In genomic region chr11:36008576-36008975, GRCh38 we compare ENCODE assay signal across 14 cellular contexts.
DNase-seq lines count a peak whose midpoint lies in the region; ATAC-seq and TF ChIP-seq lines count a peak whose summit lies in the region.
"Had no signal": no experiment of that assay in that cellular context is flagged by ENCODE, and none has a peak within 500 bp of the region (broad histone marks: within the 10 kb centered on the region; RNA-seq: fewer than 3 reads in every experiment).

No MANE protein-coding gene starts in this region.

- POLR2A ChIA-PET in IMR-90 (lab: Charles Lee; ENCODE audit: unreplicated experiment) = no interaction called here

- H3K4me3 ChIP-seq in IMR-90 (ENCODE audit: insufficient read depth, low read depth, low read length) (no peak overlapping the region), right cardiac atrium (ENCODE audit: low read length) (no peak overlapping the region), sigmoid colon (no peak overlapping the region), left lung (no peak overlapping the region)
- H3K4me3 ChIP-seq: pancreas had no signal

- H3K18ac ChIP-seq in IMR-90 (ENCODE audit: low read depth, low read length) = peak overlapping the region; percentile 41; the same call in 1 of the 2 replicates

- 0 out of 2 replicates have a peak overlapping the region, but pooled peaks have one; percentile 83 for H2BK20ac ChIP-seq in IMR-90 (ENCODE audit: low read depth, low read length)

- no peak for ATAC-seq in IMR-90 (ENCODE audit: low read depth)
- peak; percentile 60 to 62 for ATAC-seq in right cardiac atrium
- ATAC-seq in HG02571 (IDR thresholded peaks at IDR 0.05; ENCODE audit: unreplicated experiment) = no peak
- ATAC-seq in left lung = no peak
- ATAC-seq: pancreas had no signal

- TF ChIP-seq POLR2A in IMR-90 (IDR thresholded peaks at IDR 0.05; ENCODE audit: low read depth, low read length) = no peak
- no peak for TF ChIP-seq POLR2A in sigmoid colon (IDR thresholded peaks at IDR 0.05)

- H3K27me3 ChIP-seq in IMR-90 (ENCODE audit: control insufficient read depth, insufficient read depth, low read length) (no peaks in the 10 kb centered on the region), right cardiac atrium (ENCODE audit: control insufficient read depth, insufficient read depth) (no peaks in the 10 kb centered on the region), sigmoid colon (no peaks in the 10 kb centered on the region), left lung (no peaks in the 10 kb centered on the region)
- H3K27me3 ChIP-seq: pancreas had no signal

- no peak overlapping the region for H3K56ac ChIP-seq in IMR-90 (ENCODE audit: extremely low read depth, insufficient read depth, low read length)

- H4K5ac ChIP-seq in IMR-90 (ENCODE audit: low read depth, low read length) = peak overlapping the region; percentile 32; the same call in 1 of the 2 replicates

- H3K14ac ChIP-seq in IMR-90 (replicated peaks; ENCODE audit: low read depth, low read length) = peak overlapping the region; percentile 47; the same call in 1 of the 2 replicates

- H2BK120ac ChIP-seq in IMR-90 (ENCODE audit: low read depth, low read length) = peak overlapping the region; percentile 35; the same call in 1 of the 2 replicates

- peak overlapping the region; percentile 31 for H2BK5ac ChIP-seq in IMR-90 (ENCODE audit: low read depth, low read length, poor library complexity, severe bottlenecking)

- CTCF ChIA-PET in IMR-90 (lab: Yijun Ruan, JAX) = interaction anchor here (0.6 kb wide), 1 partner anchor 223 kb away, joined by 3 read pairs; no protein-coding TSS in a partner anchor

- in situ Hi-C loops in IMR-90 (cut with MboI; ENCODE audit: low sequenced_read_pairs) = no loop called here

- H3K9me3 ChIP-seq in IMR-90 (ENCODE audit: control insufficient read depth, insufficient read depth, low read length) (peaks cover 5% of the 10 kb centered on the region; the same call in 1 of the 2 replicates), right cardiac atrium (ENCODE audit: control insufficient read depth, low read length) (no peaks in the 10 kb centered on the region), sigmoid colon (peaks cover 0 to 6% (median 0%) of the 10 kb centered on the region in 4 donors), left lung (peaks cover 0 to 7% of the 10 kb centered on the region in 2 donors)
- H3K9me3 ChIP-seq: pancreas had no signal

- no peak overlapping the region for H3K27ac ChIP-seq in IMR-90 (ENCODE audit: insufficient read depth, low read length)
- peak overlapping the region; percentile 69 for H3K27ac ChIP-seq in caudate nucleus (ENCODE audit: low read depth, low read length)
- H3K27ac ChIP-seq in right cardiac atrium (ENCODE audit: low read length) = no peak overlapping the region
- no peak overlapping the region for H3K27ac ChIP-seq in sigmoid colon
- H3K27ac ChIP-seq in left lung = no peak overlapping the region
- H3K27ac ChIP-seq: C4-2B, RWPE1 had no signal

- H3K4me2 ChIP-seq in IMR-90 (ENCODE audit: low read depth, low read length) = no peak overlapping the region

- intact Hi-C loops in IMR-90 (cut with micrococcal nuclease) = no loop called here
- intact Hi-C loops in right cardiac atrium (cut with DNase I) = no loop called here
- intact Hi-C loops in sigmoid colon (cut with DNase I) = no loop called here
- intact Hi-C loops in left lung (cut with DNase I) = no loop called here

- TF ChIP-seq EP300 in sigmoid colon (IDR thresholded peaks at IDR 0.05) = no peak

- dilution Hi-C loops in IMR-90 (cut with HindIII; ENCODE audit: low sequenced_read_pairs, unreplicated experiment) = no loop called here

- H3K79me1 ChIP-seq in IMR-90 (ENCODE audit: low read depth in 1 of 2, low read length in 2 of 2) = peaks cover 4 to 28% of the 10 kb centered on the region in 2 experiments; a peak in 3 of 4 replicates

- H2AK5ac ChIP-seq in IMR-90 (ENCODE audit: low read depth, low read length) = no peak overlapping the region

- H4K91ac ChIP-seq in IMR-90 (ENCODE audit: insufficient read depth, low read depth, low read length) = no peak overlapping the region

- no TSS peak for BruUV-seq in IMR-90 (replicated peaks; lab: Mats Ljungman, UMichigan)

- TF ChIP-seq CTCF in IMR-90 (conservative IDR thresholded peaks at IDR 0.05; ENCODE audit: low read depth, low read length) (no peak), sigmoid colon (IDR thresholded peaks at IDR 0.05) (no peak), left lung (IDR thresholded peaks at IDR 0.05) (no peak)

- H3K9me1 ChIP-seq in IMR-90 (ENCODE audit: insufficient read depth, low read length) = peaks cover 8% of the 10 kb centered on the region

- H2AFZ ChIP-seq in IMR-90 (replicated peaks; ENCODE audit: low read length, poor library complexity) = no peak overlapping the region

- WGBS in IMR-90 (ENCODE audit: extremely low coverage in 2 of 2, insufficient read length in 1 of 2), 2 experiments = no CpG with 5 or more reads among the region's 3 CpGs
- 50% methylated on average over 3 of the region's 3 CpGs for WGBS in right cardiac atrium
- WGBS in sigmoid colon, 2 donors = 83 to 89% methylated on average over 3 of the region's 3 CpGs

- H3K23ac ChIP-seq in IMR-90 (ENCODE audit: low read depth, low read length) = no peak overlapping the region

- no peak overlapping the region for H2AK9ac ChIP-seq in IMR-90 (replicated peaks; ENCODE audit: low read depth, low read length, poor library complexity)

- TF ChIP-seq RAD21 in IMR-90 (IDR thresholded peaks at IDR 0.05; ENCODE audit: low read length) = no peak

- no peak overlapping the region for H3K9ac ChIP-seq in IMR-90 (ENCODE audit: low read depth, low read length)

- H3K4me1 ChIP-seq in IMR-90 (ENCODE audit: control insufficient read depth, insufficient read depth, low read length) (peaks cover 16% of the 10 kb centered on the region), right cardiac atrium (ENCODE audit: control insufficient read depth, insufficient read depth, low read length) (no peaks in the 10 kb centered on the region), sigmoid colon (peaks cover 0 to 20% (median 8%) of the 10 kb centered on the region in 4 donors), left lung (no peaks in the 10 kb centered on the region)

- H4K20me1 ChIP-seq in IMR-90 (ENCODE audit: insufficient read depth, low read length) = no peaks in the 10 kb centered on the region; the same call in 1 of the 2 replicates

- 0 out of 3 replicates have a peak overlapping the region, but pooled peaks have one; percentile 55 for H2BK15ac ChIP-seq in IMR-90 (ENCODE audit: low read depth, low read length)

- DNase-seq in IMR-90 (peak; percentile 48), caudate nucleus (lab: John Stamatoyannopoulos, UW) (no peak), right cardiac atrium (no peak), stromal cell of bone marrow (ENCODE audit: low read depth) (peak; percentile 67), retina (no peak), sigmoid colon (no peak), left lung (no peak)
- DNase-seq: activated CD4-positive, alpha-beta memory T cell treated with anti-CD3 and anti-CD28 coated beads for 36 hours; KBM-7; NCI-H1436; pancreas had no signal

- H3K4ac ChIP-seq in IMR-90 (ENCODE audit: low read depth, low read length) = peak overlapping the region; percentile 34; the same call in 1 of the 2 replicates

- H3K36me3 ChIP-seq in IMR-90 (ENCODE audit: control insufficient read depth, insufficient read depth, low read length) = no peaks in the 10 kb centered on the region
- H3K36me3 ChIP-seq in sigmoid colon = no peaks in the 10 kb centered on the region
- H3K36me3 ChIP-seq in left lung = no peaks in the 10 kb centered on the region
- H3K36me3 ChIP-seq: pancreas had no signal

- peak overlapping the region; percentile 13 to 53; a peak in 1 of 4 replicates for H4K8ac ChIP-seq in IMR-90 (ENCODE audit: low read depth in 2 of 2, low read length in 2 of 2)

TF ChIP-seq in IMR-90, 13 proteins besides CTCF, POLR2A, EP300 and RAD21:
- TF ChIP-seq USF2 (IDR thresholded peaks at IDR 0.05; ENCODE audit: low read depth, low read length) (no peak), MXI1 (IDR thresholded peaks at IDR 0.05; ENCODE audit: borderline replicate concordance, low read depth, low read length) (no peak), BHLHE40 (IDR thresholded peaks at IDR 0.05; ENCODE audit: low read depth, low read length) (no peak), MAFK (IDR thresholded peaks at IDR 0.05; ENCODE audit: low read depth, low read length) (no peak), MAZ (IDR thresholded peaks at IDR 0.05; ENCODE audit: borderline replicate concordance, low read depth, low read length) (no peak), FOS (IDR thresholded peaks at IDR 0.05; ENCODE audit: low read depth, low read length) (no peak), RCOR1 (IDR thresholded peaks at IDR 0.05; ENCODE audit: insufficient replicate concordance, low read length) (no peak), RFX5 (IDR thresholded peaks at IDR 0.05; ENCODE audit: low read depth, low read length) (no peak), CEBPB (IDR thresholded peaks at IDR 0.05; ENCODE audit: low read depth, low read length) (no peak), CHD1 (IDR thresholded peaks at IDR 0.05; ENCODE audit: low read depth, low read length) (no peak), SMC3 (IDR thresholded peaks at IDR 0.05; ENCODE audit: low read depth, low read length) (no peak), NFE2L2 (IDR thresholded peaks at IDR 0.05; ENCODE audit: low read depth, low read length) (no peak), ELK1 (IDR thresholded peaks at IDR 0.05; ENCODE audit: borderline replicate concordance, low read depth, low read length) (no peak)

Comparison
In these comparisons a context has a peak if more than half of its experiments do, and no peak if none do; other contexts are left out.
1. ATAC-seq: peak in right cardiac atrium (2 of 2); none in IMR-90 (single experiment), HG02571 (single experiment) and left lung (single experiment).
2. DNase-seq: peak in IMR-90 (single experiment) and stromal cell of bone marrow (single experiment); none in caudate nucleus (0 of 61), right cardiac atrium (0 of 3), retina (single experiment), sigmoid colon (single experiment) and left lung (0 of 2).